8 cellular contexts compared by ENCODE assay signal in genomic region chr3:162087361-162087760, GRCh38.
"Had no signal": no experiment of that assay in that cellular context is flagged by ENCODE, and none has a peak within 500 bp of the region (broad histone marks: within the 10 kb centered on the region; RNA-seq: fewer than 3 reads in every experiment).

No MANE protein-coding gene starts in this region.

- ATAC-seq: GM12878 had no signal

- H3K4me3 ChIP-seq: GM12878 had no signal

- FAIRE-seq: G401.6, GM12878, GM12891, GM12892, GM18507, GM19239 had no signal

- DNase-seq: GDM1, GF-D8 had no signal
